ENCODE assay signal across 9 cellular contexts in genomic region chr19:44905437-44906160, GRCh38. TPM values are rescaled to one million over a fixed set of nuclear protein-coding genes. Genes with fewer than 3 reads are reported as not detected.
DNase-seq lines count a peak whose midpoint lies in the region; ATAC-seq and TF ChIP-seq lines count a peak whose summit lies in the region.
"Had no signal": no experiment of that assay in that cellular context is flagged by ENCODE, and none has a peak within 500 bp of the region (broad histone marks: within the 10 kb centered on the region; RNA-seq: fewer than 3 reads in every experiment).

TSS of gene APOE (plus strand) at chr19:44905796. CDS start at chr19:44906625, 829 bp downstream.

- no peak for ATAC-seq in HG02884 (IDR thresholded peaks at IDR 0.05; ENCODE audit: unreplicated experiment)

- H3K79me2 ChIP-seq in Karpas-422 (ENCODE audit: low read length) (no peaks in the 10 kb centered on the region), smooth muscle cell (ENCODE audit: low read depth) (no peaks in the 10 kb centered on the region)

- peaks cover 11% of the 10 kb centered on the region for H3K36me3 Mint-ChIP-seq in brain

- H3F3A ChIP-seq in smooth muscle cell (ENCODE audit: low read depth) = peaks cover 11% of the 10 kb centered on the region

- H3K9me2 ChIP-seq in Karpas-422 (replicated peaks; ENCODE audit: insufficient read depth, low read length) = no peaks in the 10 kb centered on the region

- H3K4me3 ChIP-seq in Karpas-422 (ENCODE audit: low read length) (no peak within 1 kb of the TSS), smooth muscle cell (peak within 1 kb of the TSS; percentile 61)

- H3K4me3 Mint-ChIP-seq in brain = peak within 1 kb of the TSS; percentile 69 to 87 (median 84)

- H3K9me3 Mint-ChIP-seq in brain = no peaks in the 10 kb centered on the region

- H2AFZ ChIP-seq in Karpas-422 (ENCODE audit: low read length) (no peak within 1 kb of the TSS), smooth muscle cell (ENCODE audit: low read depth) (peak within 1 kb of the TSS; percentile 17)

- H3K27ac Mint-ChIP-seq in brain = peak within 1 kb of the TSS in 4 of 5 experiments; percentile 31 to 71 (median 64)

- no peaks in the 10 kb centered on the region for H3K27me3 ChIP-seq in Karpas-422 (ENCODE audit: low read length)
- H3K27me3 ChIP-seq in smooth muscle cell (ENCODE audit: low read depth) = no peaks in the 10 kb centered on the region

- H3K9ac ChIP-seq in Karpas-422 (ENCODE audit: low read length) (0 out of 2 replicates have a peak within 1 kb of the TSS, but pooled peaks have one; percentile 20), smooth muscle cell (ENCODE audit: low read depth) (peak within 1 kb of the TSS; percentile 47)

- DNase-seq in Karpas-422 (no peak), iPS-NIHi11 (ENCODE audit: low spot score) (peak; percentile 66), smooth muscle cell (lab: John Stamatoyannopoulos, UW; ENCODE audit: unreplicated experiment) (peak; percentile 11)
- DNase-seq in activated CD4-positive, alpha-beta T cell treated with anti-CD3 and anti-CD28 coated beads, Interleukin-2, amount 50 U/mL, for 48 hours = no peak
- DNase-seq in stimulated activated CD4-positive, alpha-beta T cell treated with anti-CD3 and anti-CD28 coated beads, Interleukin-2, amount 100 ng/mL, for 24 hours = no peak
- DNase-seq in activated CD4-positive, alpha-beta T cell treated with anti-CD3 and anti-CD28 coated beads for 48 hours = no peak

- H3K4me2 ChIP-seq in Karpas-422 (ENCODE audit: low read depth, low read length, poor library complexity, severe bottlenecking) (no peak within 1 kb of the TSS), smooth muscle cell (peak within 1 kb of the TSS; percentile 95)

- H3K9me3 ChIP-seq in Karpas-422 (ENCODE audit: low read length) (no peaks in the 10 kb centered on the region), smooth muscle cell (replicated peaks; ENCODE audit: low read depth) (no peaks in the 10 kb centered on the region)

- under 1% methylated on average over 16 of the region's 20 CpGs for WGBS in smooth muscle cell (ENCODE audit: low lambda C conversion rate)

- H3K27ac ChIP-seq in Karpas-422 (ENCODE audit: low read length) (no peak within 1 kb of the TSS), smooth muscle cell (ENCODE audit: low read depth) (no peak within 1 kb of the TSS)
- H3K27ac ChIP-seq: HL-60 had no signal

- peaks cover 4% of the 10 kb centered on the region; the same call in 1 of the 2 replicates for H3K4me1 ChIP-seq in Karpas-422 (ENCODE audit: low read length)
- no peaks in the 10 kb centered on the region for H3K4me1 ChIP-seq in smooth muscle cell (ENCODE audit: low read depth)

- TF ChIP-seq CTCF in brain (conservative IDR thresholded peaks at IDR 0.05) = no peak
- TF ChIP-seq CTCF in smooth muscle cell (IDR thresholded peaks at IDR 0.05; ENCODE audit: borderline replicate concordance, insufficient read depth, poor library complexity, severe bottlenecking) = no peak

- H4K20me1 ChIP-seq in Karpas-422 (ENCODE audit: insufficient read depth, low read depth, low read length) = no peaks in the 10 kb centered on the region
- H4K20me1 ChIP-seq in smooth muscle cell (ENCODE audit: low read depth) = no peaks in the 10 kb centered on the region

- peaks cover 22% of the 10 kb centered on the region for H3K27me3 Mint-ChIP-seq in brain

- H3K4me1 Mint-ChIP-seq in brain = peaks cover 28% of the 10 kb centered on the region

- H3K36me3 ChIP-seq in Karpas-422 (ENCODE audit: insufficient read depth, low read length) (peaks cover 6% of the 10 kb centered on the region; the same call in 1 of the 2 replicates), smooth muscle cell (ENCODE audit: low read depth) (no peaks in the 10 kb centered on the region)

RNA-seq across cellular contexts. Expression of gene APOE, which starts in this region (rescaled TPM):
- 1.3 and 1.9 TPM in 2 replicates for total RNA-seq in Karpas-422 (2014; rRNA removed; shearing (Covaris generic); ENCODE audit: low replicate concordance)
- polyA plus RNA-seq in brain (ENCODE audit: insufficient read depth, low read depth, low replicate concordance) = 407 TPM
- 228 and 237 TPM in 2 replicates for total RNA-seq in smooth muscle cell
- 329 and 458 TPM in 2 replicates for polyA plus RNA-seq in smooth muscle cell

Comparison
In these comparisons a context has a peak if more than half of its experiments do, and no peak if none do; other contexts are left out.
1. RNA of gene APOE (total RNA-seq): 228 to 237 TPM in smooth muscle cell; 1.3 to 1.9 TPM in Karpas-422; every median in the first group is over 10 times any median in the second.
2. DNase-seq: peak in iPS-NIHi11 (single experiment) and smooth muscle cell (single experiment); none in Karpas-422 (single experiment), activated CD4-positive, alpha-beta T cell treated with anti-CD3 and anti-CD28 coated beads, Interleukin-2, amount 50 U/mL, for 48 hours (0 of 2), stimulated activated CD4-positive, alpha-beta T cell treated with anti-CD3 and anti-CD28 coated beads, Interleukin-2, amount 100 ng/mL, for 24 hours (0 of 2) and activated CD4-positive, alpha-beta T cell treated with anti-CD3 and anti-CD28 coated beads for 48 hours (single experiment).